In genomic region chr5:107607196-107607595, GRCh38 we compare ENCODE assay signal across 23 cellular contexts.
"Had no signal": no experiment of that assay in that cellular context is flagged by ENCODE, and none has a peak within 500 bp of the region (broad histone marks: within the 10 kb centered on the region; RNA-seq: fewer than 3 reads in every experiment).

No MANE protein-coding gene starts in this region.

- ATAC-seq: activated CD4-positive, CD25-positive, alpha-beta regulatory T cell treated with anti-CD3 and anti-CD28 coated beads, Interleukin-2, amount 50 U/mL, for 24 hours; activated naive CD4-positive, alpha-beta T cell treated with anti-CD3 and anti-CD28 coated beads, Interleukin-2, amount 50 U/mL, for 72 hours; gastrocnemius medialis; natural killer cell treated with Interleukin-12 subunit alpha and Interleukin-12 subunit beta and Interleukin-15 and Interleukin-18, amount 100 ng/mL, for 72 hours had no signal

- H3K27me3 ChIP-seq: brain microvascular endothelial cell, esophagus squamous epithelium, gastrocnemius medialis, testis, upper lobe of left lung had no signal

- H3K9me3 Mint-ChIP-seq: activated CD4-positive, alpha-beta memory T cell treated with anti-CD3 and anti-CD28 coated beads, Interleukin-2, amount 10 ng/mL, durations not matched to agents 7 days and 5 days; activated CD4-positive, alpha-beta T cell treated with anti-CD3 and anti-CD28 coated beads, Interleukin-2, amount 10 ng/mL, durations not matched to agents 24 days and 14 days; endodermal cell; natural killer cell treated with Interleukin-12 subunit alpha and Interleukin-12 subunit beta and Interleukin-15 and Interleukin-18, amount 100 ng/mL, for 72 hours had no signal

- H3K27ac ChIP-seq: brain microvascular endothelial cell, esophagus squamous epithelium, gastrocnemius medialis, SK-N-MC, testis, upper lobe of left lung had no signal

- H3K27ac Mint-ChIP-seq: activated CD4-positive, alpha-beta memory T cell treated with anti-CD3 and anti-CD28 coated beads, Interleukin-2, amount 10 ng/mL, durations not matched to agents 7 days and 5 days; activated CD4-positive, alpha-beta T cell treated with anti-CD3 and anti-CD28 coated beads, Interleukin-2, amount 10 ng/mL, durations not matched to agents 24 days and 14 days; activated naive CD4-positive, alpha-beta T cell treated with anti-CD3 and anti-CD28 coated beads, Interleukin-2, amount 50 U/mL, for 72 hours; endodermal cell; natural killer cell treated with Interleukin-12 subunit alpha and Interleukin-12 subunit beta and Interleukin-15 and Interleukin-18, amount 100 ng/mL, for 72 hours had no signal

- DNase-seq: activated CD4-positive, alpha-beta memory T cell treated with anti-CD3 and anti-CD28 coated beads, Interleukin-2, amount 10 ng/mL, durations not matched to agents 7 days and 5 days; activated CD4-positive, alpha-beta T cell treated with anti-CD3 and anti-CD28 coated beads, Interleukin-2, amount 10 ng/mL, durations not matched to agents 24 days and 14 days; aorta; brain microvascular endothelial cell; central memory CD4-positive, alpha-beta T cell; dermis blood vessel endothelial cell; endodermal cell; esophagus squamous epithelium; gastrocnemius medialis; islet precursor cell; left cardiac atrium; occipital lobe; posterior cingulate gyrus; stimulated activated CD4-positive, alpha-beta T cell treated with anti-CD3 and anti-CD28 coated beads, Interleukin-4, amount 100 ng/mL, for 1 hour; stimulated activated naive CD4-positive, alpha-beta T cell; T-helper 2 cell; testis; upper lobe of left lung had no signal

- H3K9me3 ChIP-seq: esophagus squamous epithelium, gastrocnemius medialis, testis, upper lobe of left lung had no signal

- H3K36me3 Mint-ChIP-seq: activated naive CD4-positive, alpha-beta T cell treated with anti-CD3 and anti-CD28 coated beads, Interleukin-2, amount 50 U/mL, for 72 hours; natural killer cell treated with Interleukin-12 subunit alpha and Interleukin-12 subunit beta and Interleukin-15 and Interleukin-18, amount 100 ng/mL, for 72 hours had no signal

- H3K4me3 ChIP-seq: esophagus squamous epithelium, gastrocnemius medialis, lung, SK-N-MC, testis, upper lobe of left lung had no signal

- H3K4me1 ChIP-seq: gastrocnemius medialis, testis had no signal

- H3K4me3 Mint-ChIP-seq: activated CD4-positive, alpha-beta memory T cell treated with anti-CD3 and anti-CD28 coated beads, Interleukin-2, amount 10 ng/mL, durations not matched to agents 7 days and 5 days; activated CD4-positive, alpha-beta T cell treated with anti-CD3 and anti-CD28 coated beads, Interleukin-2, amount 10 ng/mL, durations not matched to agents 24 days and 14 days; endodermal cell; natural killer cell treated with Interleukin-12 subunit alpha and Interleukin-12 subunit beta and Interleukin-15 and Interleukin-18, amount 100 ng/mL, for 72 hours had no signal

- H3K4me1 Mint-ChIP-seq: activated CD4-positive, alpha-beta memory T cell treated with anti-CD3 and anti-CD28 coated beads, Interleukin-2, amount 10 ng/mL, durations not matched to agents 7 days and 5 days; activated CD4-positive, alpha-beta T cell treated with anti-CD3 and anti-CD28 coated beads, Interleukin-2, amount 10 ng/mL, durations not matched to agents 24 days and 14 days had no signal

- H3K36me3 ChIP-seq: brain microvascular endothelial cell, esophagus squamous epithelium, gastrocnemius medialis, upper lobe of left lung had no signal
